In the genomic region with DNA sequence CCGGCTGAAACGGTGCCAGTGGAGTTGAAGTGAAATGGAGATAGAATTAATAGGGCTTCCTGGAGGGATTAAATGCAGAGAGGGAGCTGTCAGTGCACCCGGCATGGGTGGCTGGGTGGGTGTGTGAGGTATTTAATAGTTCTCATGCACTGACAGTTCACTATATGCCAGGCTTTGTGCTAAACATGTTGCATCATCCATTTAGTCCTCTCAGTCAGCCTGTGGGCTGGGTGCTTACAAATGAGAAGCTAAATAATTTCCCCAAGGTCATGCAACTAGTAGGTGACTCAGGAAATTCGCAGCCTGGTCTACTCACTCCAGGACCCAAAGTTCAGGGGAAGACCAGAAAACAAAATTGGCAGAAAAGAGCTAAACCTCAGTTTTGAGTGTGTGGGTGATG, we compare ENCODE assay signal across 1 cellular context.
TF ChIP-seq lines count a peak whose summit lies in the region.

No MANE protein-coding gene starts in this region.

TF ChIP-seq in GM23338, 12 proteins besides CTCF, POLR2A, EP300 and RAD21 (continued from another document):
- TF ChIP-seq, protein P1, sequence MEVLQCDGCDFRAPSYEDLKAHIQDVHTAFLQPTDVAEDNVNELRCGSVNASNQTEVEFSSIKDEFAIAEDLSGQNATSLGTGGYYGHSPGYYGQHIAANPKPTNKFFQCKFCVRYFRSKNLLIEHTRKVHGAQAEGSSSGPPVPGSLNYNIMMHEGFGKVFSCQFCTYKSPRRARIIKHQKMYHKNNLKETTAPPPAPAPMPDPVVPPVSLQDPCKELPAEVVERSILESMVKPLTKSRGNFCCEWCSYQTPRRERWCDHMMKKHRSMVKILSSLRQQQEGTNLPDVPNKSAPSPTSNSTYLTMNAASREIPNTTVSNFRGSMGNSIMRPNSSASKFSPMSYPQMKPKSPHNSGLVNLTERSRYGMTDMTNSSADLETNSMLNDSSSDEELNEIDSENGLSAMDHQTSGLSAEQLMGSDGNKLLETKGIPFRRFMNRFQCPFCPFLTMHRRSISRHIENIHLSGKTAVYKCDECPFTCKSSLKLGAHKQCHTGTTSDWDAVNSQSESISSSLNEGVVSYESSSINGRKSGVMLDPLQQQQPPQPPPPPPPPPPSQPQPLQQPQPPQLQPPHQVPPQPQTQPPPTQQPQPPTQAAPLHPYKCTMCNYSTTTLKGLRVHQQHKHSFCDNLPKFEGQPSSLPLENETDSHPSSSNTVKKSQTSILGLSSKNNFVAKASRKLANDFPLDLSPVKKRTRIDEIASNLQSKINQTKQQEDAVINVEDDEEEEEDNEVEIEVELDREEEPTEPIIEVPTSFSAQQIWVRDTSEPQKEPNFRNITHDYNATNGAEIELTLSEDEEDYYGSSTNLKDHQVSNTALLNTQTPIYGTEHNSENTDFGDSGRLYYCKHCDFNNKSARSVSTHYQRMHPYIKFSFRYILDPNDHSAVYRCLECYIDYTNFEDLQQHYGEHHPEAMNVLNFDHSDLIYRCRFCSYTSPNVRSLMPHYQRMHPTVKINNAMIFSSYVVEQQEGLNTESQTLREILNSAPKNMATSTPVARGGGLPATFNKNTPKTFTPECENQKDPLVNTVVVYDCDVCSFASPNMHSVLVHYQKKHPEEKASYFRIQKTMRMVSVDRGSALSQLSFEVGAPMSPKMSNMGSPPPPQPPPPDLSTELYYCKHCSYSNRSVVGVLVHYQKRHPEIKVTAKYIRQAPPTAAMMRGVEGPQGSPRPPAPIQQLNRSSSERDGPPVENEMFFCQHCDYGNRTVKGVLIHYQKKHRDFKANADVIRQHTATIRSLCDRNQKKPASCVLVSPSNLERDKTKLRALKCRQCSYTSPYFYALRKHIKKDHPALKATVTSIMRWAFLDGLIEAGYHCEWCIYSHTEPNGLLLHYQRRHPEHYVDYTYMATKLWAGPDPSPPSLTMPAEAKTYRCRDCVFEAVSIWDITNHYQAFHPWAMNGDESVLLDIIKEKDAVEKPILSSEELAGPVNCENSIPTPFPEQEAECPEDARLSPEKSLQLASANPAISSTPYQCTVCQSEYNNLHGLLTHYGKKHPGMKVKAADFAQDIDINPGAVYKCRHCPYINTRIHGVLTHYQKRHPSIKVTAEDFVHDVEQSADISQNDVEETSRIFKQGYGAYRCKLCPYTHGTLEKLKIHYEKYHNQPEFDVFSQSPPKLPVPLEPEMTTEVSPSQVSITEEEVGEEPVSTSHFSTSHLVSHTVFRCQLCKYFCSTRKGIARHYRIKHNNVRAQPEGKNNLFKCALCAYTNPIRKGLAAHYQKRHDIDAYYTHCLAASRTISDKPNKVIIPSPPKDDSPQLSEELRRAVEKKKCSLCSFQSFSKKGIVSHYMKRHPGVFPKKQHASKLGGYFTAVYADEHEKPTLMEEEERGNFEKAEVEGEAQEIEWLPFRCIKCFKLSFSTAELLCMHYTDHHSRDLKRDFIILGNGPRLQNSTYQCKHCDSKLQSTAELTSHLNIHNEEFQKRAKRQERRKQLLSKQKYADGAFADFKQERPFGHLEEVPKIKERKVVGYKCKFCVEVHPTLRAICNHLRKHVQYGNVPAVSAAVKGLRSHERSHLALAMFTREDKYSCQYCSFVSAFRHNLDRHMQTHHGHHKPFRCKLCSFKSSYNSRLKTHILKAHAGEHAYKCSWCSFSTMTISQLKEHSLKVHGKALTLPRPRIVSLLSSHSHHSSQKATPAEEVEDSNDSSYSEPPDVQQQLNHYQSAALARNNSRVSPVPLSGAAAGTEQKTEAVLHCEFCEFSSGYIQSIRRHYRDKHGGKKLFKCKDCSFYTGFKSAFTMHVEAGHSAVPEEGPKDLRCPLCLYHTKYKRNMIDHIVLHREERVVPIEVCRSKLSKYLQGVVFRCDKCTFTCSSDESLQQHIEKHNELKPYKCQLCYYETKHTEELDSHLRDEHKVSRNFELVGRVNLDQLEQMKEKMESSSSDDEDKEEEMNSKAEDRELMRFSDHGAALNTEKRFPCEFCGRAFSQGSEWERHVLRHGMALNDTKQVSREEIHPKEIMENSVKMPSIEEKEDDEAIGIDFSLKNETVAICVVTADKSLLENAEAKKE (CRISPR knock-in tag; IDR thresholded peaks at IDR 0.05): no peak
